ENCODE assay signal across 1 cellular context in the genomic region with DNA sequence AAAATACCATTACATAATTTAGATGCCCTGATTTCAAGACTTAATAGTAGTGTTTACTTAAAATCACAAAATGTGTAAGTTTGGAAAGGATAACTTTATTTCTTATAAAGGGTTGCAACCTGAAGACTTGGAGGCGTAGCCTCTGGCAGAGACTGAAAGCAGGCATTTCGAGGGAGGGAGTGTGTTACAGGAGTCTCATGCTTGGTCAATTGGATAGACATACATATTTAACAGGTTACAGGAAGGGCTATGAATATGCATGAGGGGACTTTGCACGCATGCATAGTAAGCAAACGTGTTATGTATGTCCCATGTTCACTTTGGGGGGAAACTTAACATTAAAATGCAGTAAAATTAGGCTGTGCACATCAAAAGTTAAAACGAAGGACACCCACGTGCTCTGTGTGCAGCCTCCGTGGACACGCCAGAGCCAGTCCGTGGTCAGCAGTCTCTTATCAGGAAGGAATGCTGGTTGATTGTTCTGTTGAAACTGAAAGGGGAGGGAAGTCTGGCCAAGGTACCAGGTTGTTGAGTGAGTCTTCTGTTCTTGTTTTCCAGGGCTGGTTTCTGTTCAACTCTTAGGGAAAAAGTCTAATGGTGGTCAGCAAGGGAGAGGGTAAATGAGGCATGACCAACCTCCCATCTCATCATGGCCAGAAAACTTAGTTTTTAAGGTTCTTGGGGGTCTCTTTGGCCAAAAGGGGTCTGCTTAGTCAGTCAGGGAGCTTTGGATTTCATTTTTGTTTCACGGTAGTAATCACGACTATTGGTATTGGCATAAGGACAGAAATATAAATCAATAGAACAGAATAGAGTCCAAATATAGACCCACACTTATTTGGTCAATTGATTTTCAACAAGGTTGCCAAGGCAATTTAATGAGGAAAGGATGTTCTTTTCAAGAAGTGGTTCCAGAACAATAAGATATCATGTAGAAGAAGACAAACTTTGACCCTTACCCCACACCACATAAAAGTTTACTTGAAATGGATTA.
TF ChIP-seq lines count a peak whose summit lies in the region.

No MANE protein-coding gene starts in this region.

TF ChIP-seq in HepG2, 621 proteins besides CTCF, POLR2A, EP300 and RAD21:
- TF ChIP-seq SOX5 (CRISPR knock-in tag; IDR thresholded peaks at IDR 0.05; ENCODE audit: borderline replicate concordance): 0 out of 2 replicates have a peak, but pooled peaks have one; percentile 20
- 0 out of 2 replicates have a peak, but pooled peaks have one; percentile 8 for TF ChIP-seq HNF4A (CRISPR knock-in tag; IDR thresholded peaks at IDR 0.05)
- TF ChIP-seq MAFK (conservative IDR thresholded peaks at IDR 0.05 in 1 of 2, IDR thresholded peaks at IDR 0.05 in 1 of 2; ENCODE audit: low read length in 2 of 2): no peak
- no peak for TF ChIP-seq TCF12 (IDR thresholded peaks at IDR 0.05)
- no peak for TF ChIP-seq TCF12 (CRISPR knock-in tag; IDR thresholded peaks at IDR 0.05)
- TF ChIP-seq, protein P1, sequence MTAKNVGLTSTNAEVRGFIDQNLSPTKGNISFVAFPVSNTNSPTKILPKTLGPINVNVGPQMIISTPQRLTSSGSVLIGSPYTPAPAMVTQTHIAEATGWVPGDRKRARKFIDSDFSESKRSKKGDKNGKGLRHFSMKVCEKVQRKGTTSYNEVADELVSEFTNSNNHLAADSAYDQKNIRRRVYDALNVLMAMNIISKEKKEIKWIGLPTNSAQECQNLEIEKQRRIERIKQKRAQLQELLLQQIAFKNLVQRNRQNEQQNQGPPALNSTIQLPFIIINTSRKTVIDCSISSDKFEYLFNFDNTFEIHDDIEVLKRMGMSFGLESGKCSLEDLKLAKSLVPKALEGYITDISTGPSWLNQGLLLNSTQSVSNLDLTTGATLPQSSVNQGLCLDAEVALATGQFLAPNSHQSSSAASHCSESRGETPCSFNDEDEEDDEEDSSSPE (CRISPR knock-in tag; IDR thresholded peaks at IDR 0.05): no peak
- TF ChIP-seq SOX6 (IDR thresholded peaks at IDR 0.05): no peak
- peak; percentile 63 for TF ChIP-seq SOX6 (CRISPR knock-in tag; IDR thresholded peaks at IDR 0.05)
- peak; percentile 36; the same call in 1 of the 2 replicates for TF ChIP-seq SALL1 (CRISPR knock-in tag; IDR thresholded peaks at IDR 0.05)
- peak; percentile 63 for TF ChIP-seq TEAD3 (CRISPR knock-in tag; optimal IDR thresholded peaks at IDR 0.05; ENCODE audit: borderline replicate concordance)
- TF ChIP-seq KAT2B (IDR thresholded peaks at IDR 0.05; ENCODE audit: borderline replicate concordance, low read depth, low read length): peak; percentile 70; the same call in 1 of the 2 replicates
- TF ChIP-seq, protein P2, sequence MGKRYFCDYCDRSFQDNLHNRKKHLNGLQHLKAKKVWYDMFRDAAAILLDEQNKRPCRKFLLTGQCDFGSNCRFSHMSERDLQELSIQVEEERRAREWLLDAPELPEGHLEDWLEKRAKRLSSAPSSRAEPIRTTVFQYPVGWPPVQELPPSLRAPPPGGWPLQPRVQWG (CRISPR knock-in tag; IDR thresholded peaks at IDR 0.05; ENCODE audit: borderline replicate concordance, low read depth): no peak
TF ChIP-seq in HepG2: peak in this region for 6.
